Comparison of ENCODE assay signal across 20 cellular contexts in genomic region chr19:5337886-5338595, GRCh38. TPM values are rescaled to one million over a fixed set of nuclear protein-coding genes. Genes with fewer than 3 reads are reported as not detected.
DNase-seq lines count a peak whose midpoint lies in the region; ATAC-seq and TF ChIP-seq lines count a peak whose summit lies in the region.
"Had no signal": no experiment of that assay in that cellular context is flagged by ENCODE, and none has a peak within 500 bp of the region (broad histone marks: within the 10 kb centered on the region; RNA-seq: fewer than 3 reads in every experiment).

No MANE protein-coding gene starts in this region.

- peaks cover 0 to 1% (median 0%) of the 10 kb centered on the region in 3 donors for H3K9me3 Mint-ChIP-seq in IgD-negative memory B cell
- H3K9me3 Mint-ChIP-seq: dendritic cell treated with granulocyte-macrophage colony-stimulating factor and Interleukin-4, amounts not matched to agents 40 ng/mL and 50 ng/mL, for 4 days; T-helper 1 cell treated with Interleukin-12 subunit alpha and Interleukin-12 subunit beta and Interleukin-4 antibody, amounts not matched to agents 30 μg/mL and 1 μg/mL, for 36 hours had no signal

- peak overlapping the region; percentile 84 for H3K4me2 ChIP-seq in neural cell (ENCODE audit: low read length)

- no peak for TF ChIP-seq EP300 in neural cell (conservative IDR thresholded peaks at IDR 0.05; ENCODE audit: poor library complexity, severe bottlenecking)

- peaks cover 14 to 17% (median 16%) of the 10 kb centered on the region in 3 donors for H3K4me1 Mint-ChIP-seq in IgD-negative memory B cell

- peak; percentile 38 for DNase-seq in ELF-1 (ENCODE audit: low read depth, low spot score)
- no peak for DNase-seq in NCI-H2171 (lab: John Stamatoyannopoulos, UW)
- no peak for DNase-seq in activated T-cell treated with anti-CD3 and anti-CD28 coated beads, Interleukin-2, amount 50 U/mL, for 1 hour
- no peak for DNase-seq in inferior parietal cortex (ENCODE audit: extremely low spot score)
- DNase-seq: activated CD8-positive, alpha-beta T cell treated with anti-CD3 and anti-CD28 coated beads, Interleukin-2, amount 10 ng/mL, durations not matched to agents 7 days and 5 days; CD8-positive, alpha-beta memory T cell; DND-41; erythroblast; left ventricle myocardium superior; Right ventricle myocardium superior; stimulated activated CD4-positive, alpha-beta T cell treated with anti-CD3 and anti-CD28 coated beads, Interleukin-2, amount 100 ng/mL, for 48 hours; uterus had no signal

- no peak for TF ChIP-seq CTCF in neural cell (IDR thresholded peaks at IDR 0.05; ENCODE audit: poor library complexity, severe bottlenecking)

- H3K27ac ChIP-seq in ectodermal cell (ENCODE audit: insufficient read depth, low read depth, low read length, poor library complexity, severe bottlenecking) (no peak overlapping the region), neural cell (ENCODE audit: low read length) (peak overlapping the region; percentile 97)
- H3K27ac ChIP-seq: breast epithelium, skin epidermis, uterus had no signal

- H3K79me2 ChIP-seq in neural cell (replicated peaks; ENCODE audit: insufficient read depth, low read length) = peaks cover 68% of the 10 kb centered on the region

- peaks cover 19% of the 10 kb centered on the region for H3K4me1 ChIP-seq in ectodermal cell (ENCODE audit: control insufficient read depth, insufficient read depth, low read length)

- H3K36me3 ChIP-seq in ectodermal cell (ENCODE audit: control insufficient read depth, insufficient read depth, low read length) (peaks cover 9% of the 10 kb centered on the region), neural cell (ENCODE audit: insufficient read depth, low read length) (no peaks in the 10 kb centered on the region)
- H3K36me3 ChIP-seq: breast epithelium, uterus had no signal

- H3K27me3 ChIP-seq in ectodermal cell (ENCODE audit: control insufficient read depth, insufficient read depth, low read length, poor library complexity, severe bottlenecking) (peaks cover 14% of the 10 kb centered on the region), neural cell (ENCODE audit: insufficient read depth, low read depth, low read length) (no peaks in the 10 kb centered on the region)

- no peak for ATAC-seq in GM19324 (IDR thresholded peaks at IDR 0.05; ENCODE audit: low FRiP score, unreplicated experiment)
- ATAC-seq: activated CD8-positive, alpha-beta T cell treated with anti-CD3 and anti-CD28 coated beads, Interleukin-2, amount 10 ng/mL, durations not matched to agents 7 days and 5 days; left ventricle myocardium superior had no signal

- H2AFZ ChIP-seq in neural cell (ENCODE audit: low read depth, low read length) = no peak overlapping the region

- H3K9me2 ChIP-seq in neural cell (ENCODE audit: insufficient read depth, low read length) = no peaks in the 10 kb centered on the region

- H3K9ac ChIP-seq in neural cell (ENCODE audit: low read length) = peak overlapping the region; percentile 99

- peak overlapping the region; percentile 87 for H3K4me3 ChIP-seq in ectodermal cell (ENCODE audit: insufficient read depth, low read depth, low read length)
- H3K4me3 ChIP-seq in neural cell (ENCODE audit: low read length) = peak overlapping the region; percentile 98
- H3K4me3 ChIP-seq: skin epidermis, uterus had no signal

- H4K20me1 ChIP-seq in neural cell (ENCODE audit: insufficient read depth) = peaks cover 29% of the 10 kb centered on the region

- H3K9me3 ChIP-seq in ectodermal cell (ENCODE audit: control insufficient read depth, low read length) (no peaks in the 10 kb centered on the region), neural cell (ENCODE audit: low read length) (no peaks in the 10 kb centered on the region)
- H3K9me3 ChIP-seq: breast epithelium, uterus had no signal

- H3K36me3 Mint-ChIP-seq in IgD-negative memory B cell = no peaks in the 10 kb centered on the region
- H3K36me3 Mint-ChIP-seq: CD8-positive, alpha-beta memory T cell had no signal

- peak overlapping the region in 3 of 4 donors; percentile 52 to 87 (median 62) for H3K4me3 Mint-ChIP-seq in IgD-negative memory B cell
- H3K4me3 Mint-ChIP-seq: dendritic cell treated with granulocyte-macrophage colony-stimulating factor and Interleukin-4, amounts not matched to agents 40 ng/mL and 50 ng/mL, for 4 days had no signal

- no peaks in the 10 kb centered on the region for H3F3A ChIP-seq in neural cell (ENCODE audit: insufficient read depth, low read length, poor library complexity, severe bottlenecking)

- H3K27me3 Mint-ChIP-seq in IgD-negative memory B cell = peaks cover 53% of the 10 kb centered on the region

- 64 to 65% methylated on average over 27 of the region's 27 CpGs for WGBS in ectodermal cell, 2 experiments

- H3K27ac Mint-ChIP-seq in IgD-negative memory B cell = peak overlapping the region in 1 of 3 donors; percentile 8
- H3K27ac Mint-ChIP-seq: activated CD8-positive, alpha-beta T cell treated with anti-CD3 and anti-CD28 coated beads, Interleukin-2, amount 10 ng/mL, durations not matched to agents 7 days and 5 days; dendritic cell treated with granulocyte-macrophage colony-stimulating factor and Interleukin-4, amounts not matched to agents 40 ng/mL and 50 ng/mL, for 4 days; T-helper 1 cell treated with Interleukin-12 subunit alpha and Interleukin-12 subunit beta and Interleukin-4 antibody, amounts not matched to agents 30 μg/mL and 1 μg/mL, for 36 hours had no signal

- TF ChIP-seq RAD21 in neural cell (conservative IDR thresholded peaks at IDR 0.05) = no peak

TF ChIP-seq in neural cell, 6 proteins besides CTCF, POLR2A, EP300 and RAD21:
- TF ChIP-seq SMC3 (conservative IDR thresholded peaks at IDR 0.05; ENCODE audit: poor library complexity) (no peak), REST (IDR thresholded peaks at IDR 0.05; ENCODE audit: borderline replicate concordance) (no peak)

RNA-seq across cellular contexts. Expression of gene PTPRS, which starts 2.6 kb away (rescaled TPM):
- polyA plus RNA-seq in IgD-negative memory B cell = 0.86 TPM
- 246 TPM for polyA plus RNA-seq in ectodermal cell (2013, experiment 1 of 4)
- 277 TPM for polyA plus RNA-seq in ectodermal cell (2013, experiment 2 of 4)
- polyA plus RNA-seq in ectodermal cell (2013, experiment 3 of 4) = 179 TPM
- 204 TPM for polyA plus RNA-seq in ectodermal cell (2013, experiment 4 of 4)
- polyA plus RNA-seq in neural cell = 121 and 144 TPM in 2 replicates
- 387 and 398 TPM in 2 replicates for polyA minus RNA-seq in neural cell

Comparison
In these comparisons a context has a peak if more than half of its experiments do, and no peak if none do; other contexts are left out.
1. RNA of gene PTPRS, which starts 2.6 kb away (polyA plus RNA-seq): 121 to 144 TPM in neural cell; 0.86 TPM in IgD-negative memory B cell (single experiment); every median in the first group is over 10 times any median in the second.